1 cellular context compared by ENCODE assay signal in genomic region chr16:81480856-81481821, GRCh38.
TF ChIP-seq lines count a peak whose summit lies in the region.

No MANE protein-coding gene starts in this region.

TF ChIP-seq in K562, 482 proteins besides CTCF, POLR2A, EP300 and RAD21 (continued from another document):
- no peak for TF ChIP-seq HBP1 (CRISPR knock-in tag; IDR thresholded peaks at IDR 0.05)
- 0 out of 2 replicates have a peak, but pooled peaks have one; percentile 35 for TF ChIP-seq ZNF766 (CRISPR knock-in tag; conservative IDR thresholded peaks at IDR 0.05)
- 0 out of 2 replicates have a peak, but pooled peaks have one; percentile 9 for TF ChIP-seq ZNF212 (CRISPR knock-in tag; IDR thresholded peaks at IDR 0.05)
- no peak for TF ChIP-seq MAFK (IDR thresholded peaks at IDR 0.05; ENCODE audit: low read length)
- TF ChIP-seq ZNF699 (CRISPR knock-in tag; IDR thresholded peaks at IDR 0.05; ENCODE audit: insufficient replicate concordance), result no peak
- TF ChIP-seq ILK (tag; IDR thresholded peaks at IDR 0.05; ENCODE audit: borderline replicate concordance, low read depth), result no peak
- no peak for TF ChIP-seq LARP7 (IDR thresholded peaks at IDR 0.05)
- TF ChIP-seq BRD9 (IDR thresholded peaks at IDR 0.05; ENCODE audit: low read depth, partially characterized antibody), result no peak
- TF ChIP-seq TBL1XR1 (IDR thresholded peaks at IDR 0.05; ENCODE audit: low read length in 2 of 2), result peak; percentile 47 to 89; a peak in 3 of 4 replicates
- TF ChIP-seq ADNP (tag; IDR thresholded peaks at IDR 0.05), result no peak
- no peak for TF ChIP-seq ZNF655 (CRISPR knock-in tag; IDR thresholded peaks at IDR 0.05)
TF ChIP-seq in K562: peak in this region for 140.
